ENCODE assay signal across 21 cellular contexts in genomic region chr10:123262456-123262855, GRCh38.
"Had no signal": no experiment of that assay in that cellular context is flagged by ENCODE, and none has a peak within 500 bp of the region (broad histone marks: within the 10 kb centered on the region; RNA-seq: fewer than 3 reads in every experiment).

No MANE protein-coding gene starts in this region.

- H3K27me3 ChIP-seq: hepatocyte, ovary, spleen, suprapubic skin, tibial artery, upper lobe of right lung had no signal

- H2AFZ ChIP-seq: hepatocyte had no signal

- H3K79me2 ChIP-seq: hepatocyte had no signal

- ATAC-seq: naive thymus-derived CD4-positive, alpha-beta T cell; natural killer cell treated with Interleukin-12 subunit alpha and Interleukin-12 subunit beta and Interleukin-15 and Interleukin-18, amount 100 ng/mL, for 72 hours; right cardiac atrium; sciatic nerve; stimulated activated effector memory CD8-positive, alpha-beta T cell treated with anti-CD3 and anti-CD28 coated beads, Interleukin-12 subunit alpha, Interleukin-12 subunit beta, amount 100 ng/mL, for 72 hours; upper lobe of right lung had no signal

- H3K4me3 ChIP-seq: hepatocyte, left ventricle myocardium inferior, ovary, prostate gland, spleen, suprapubic skin, thoracic aorta, tibial artery, upper lobe of right lung had no signal

- DNase-seq: islet precursor cell; left ventricle myocardium inferior; midbrain; naive thymus-derived CD4-positive, alpha-beta T cell; ovary; retina; right cardiac atrium; small intestine; spleen; stimulated activated CD4-positive, alpha-beta T cell treated with anti-CD3 and anti-CD28 coated beads, Interleukin-4, amount 100 ng/mL, for 24 hours; stimulated activated naive CD4-positive, alpha-beta T cell; tibial artery; trophoblast cell; upper lobe of right lung had no signal

- H3K36me3 ChIP-seq: left ventricle myocardium inferior, ovary, prostate gland, spleen, suprapubic skin, thoracic aorta, tibial artery, upper lobe of right lung had no signal

- H3K9me3 ChIP-seq: left ventricle myocardium inferior, ovary, prostate gland, spleen, suprapubic skin, thoracic aorta, tibial artery, upper lobe of right lung had no signal

- H3K27ac ChIP-seq: hepatocyte, left ventricle myocardium inferior, ovary, prostate gland, spleen, suprapubic skin, thoracic aorta, tibial artery, upper lobe of right lung had no signal

- H3K4me1 ChIP-seq: left ventricle myocardium inferior, prostate gland, spleen, suprapubic skin, tibial artery, upper lobe of right lung had no signal

- H3K4me2 ChIP-seq: hepatocyte had no signal
